11 cellular contexts compared by ENCODE assay signal in genomic region chr12:132866251-132866828, GRCh38. TPM values are rescaled to one million over a fixed set of nuclear protein-coding genes. Genes with fewer than 3 reads are reported as not detected.
DNase-seq lines count a peak whose midpoint lies in the region; ATAC-seq and TF ChIP-seq lines count a peak whose summit lies in the region.
"Had no signal": no experiment of that assay in that cellular context is flagged by ENCODE, and none has a peak within 500 bp of the region (broad histone marks: within the 10 kb centered on the region; RNA-seq: fewer than 3 reads in every experiment).

No MANE protein-coding gene starts in this region.

- intact Hi-C loops in natural killer cell (cut with micrococcal nuclease), result no loop called here
- intact Hi-C loops in Right ventricle myocardium inferior (cut with DNase I), result no loop called here

- H3K9ac ChIP-seq in endodermal cell (ENCODE audit: extremely low read depth, low read length, poor library complexity, severe bottlenecking) (no peak overlapping the region), MM.1S (ENCODE audit: low read length) (no peak overlapping the region)

- no peaks in the 10 kb centered on the region for H3K27me3 ChIP-seq in CD8-positive, alpha-beta memory T cell (ENCODE audit: insufficient read depth, low read length, poor library complexity, severe bottlenecking)
- H3K27me3 ChIP-seq in endodermal cell (ENCODE audit: control insufficient read depth, insufficient read depth, low read length, poor library complexity, severe bottlenecking), result no peaks in the 10 kb centered on the region
- H3K27me3 ChIP-seq in Peyer's patch, result no peaks in the 10 kb centered on the region
- no peaks in the 10 kb centered on the region for H3K27me3 ChIP-seq in MM.1S (replicated peaks; ENCODE audit: insufficient read depth, low read length)

- ATAC-seq in natural killer cell (no peak), Right ventricle myocardium inferior (no peak), GM18502 (IDR thresholded peaks at IDR 0.05; ENCODE audit: poor library complexity, unreplicated experiment) (no peak)

- H3K4me1 Mint-ChIP-seq in CD8-positive, alpha-beta memory T cell, result peaks cover 13 to 23% (median 15%) of the 10 kb centered on the region in 3 donors
- no peaks in the 10 kb centered on the region for H3K4me1 Mint-ChIP-seq in endodermal cell
- no peaks in the 10 kb centered on the region for H3K4me1 Mint-ChIP-seq in natural killer cell

- no peaks in the 10 kb centered on the region for H3K79me2 ChIP-seq in MM.1S (ENCODE audit: low read length)

- peaks cover 14% of the 10 kb centered on the region for H3K36me3 ChIP-seq in CD8-positive, alpha-beta memory T cell (ENCODE audit: insufficient read depth, low read length)
- peaks cover 57% of the 10 kb centered on the region for H3K36me3 ChIP-seq in endodermal cell (ENCODE audit: control insufficient read depth, insufficient read depth, low read length)
- H3K36me3 ChIP-seq in Peyer's patch, result peaks cover 0 to 87% (median 0%) of the 10 kb centered on the region in 3 donors
- H3K36me3 ChIP-seq in MM.1S (replicated peaks; ENCODE audit: insufficient read depth, low read length), result no peaks in the 10 kb centered on the region

- H3K9me2 ChIP-seq in MM.1S (replicated peaks; ENCODE audit: insufficient read depth, low read length), result no peaks in the 10 kb centered on the region

- H3K36me3 Mint-ChIP-seq in CD8-positive, alpha-beta memory T cell, result peaks cover 0 to 67% (median 17%) of the 10 kb centered on the region in 3 donors
- H3K36me3 Mint-ChIP-seq in endodermal cell (ENCODE audit: low read depth) (peaks cover 69% of the 10 kb centered on the region), natural killer cell (no peaks in the 10 kb centered on the region)

- H3K27ac Mint-ChIP-seq in CD8-positive, alpha-beta memory T cell, result peak overlapping the region in 5 of 8 donors; percentile 29 to 83 (median 34)
- peak overlapping the region; percentile 59 for H3K27ac Mint-ChIP-seq in endodermal cell
- H3K27ac Mint-ChIP-seq in natural killer cell, result peak overlapping the region; percentile 57 to 59

- no peak overlapping the region for H2AFZ ChIP-seq in MM.1S (ENCODE audit: low read length)

- no peak for TF ChIP-seq CTCF in endodermal cell (conservative IDR thresholded peaks at IDR 0.05)
- TF ChIP-seq CTCF in natural killer cell (IDR thresholded peaks at IDR 0.05), result no peak
- TF ChIP-seq CTCF in Peyer's patch (IDR thresholded peaks at IDR 0.05), result no peak
- TF ChIP-seq CTCF in MM.1S (IDR thresholded peaks at IDR 0.05; ENCODE audit: low read length), result no peak

- WGBS in endodermal cell (ENCODE audit: insufficient coverage in 1 of 2, insufficient read length in 1 of 2), 2 experiments, result 96 to 100% methylated on average over 10 to 14 of the region's 14 CpGs

- CTCF ChIA-PET in CD8-positive, alpha-beta memory T cell (lab: Charles Lee), result no interaction called here

- peaks cover 22% of the 10 kb centered on the region for H3K4me1 ChIP-seq in CD8-positive, alpha-beta memory T cell (ENCODE audit: insufficient read depth, low read length)
- H3K4me1 ChIP-seq in endodermal cell (ENCODE audit: control insufficient read depth, insufficient read depth, low read length) (no peaks in the 10 kb centered on the region), Peyer's patch (no peaks in the 10 kb centered on the region), MM.1S (ENCODE audit: low read length) (no peaks in the 10 kb centered on the region)

- no peaks in the 10 kb centered on the region for H3K27me3 Mint-ChIP-seq in CD8-positive, alpha-beta memory T cell
- no peaks in the 10 kb centered on the region for H3K27me3 Mint-ChIP-seq in endodermal cell (ENCODE audit: insufficient read depth)
- no peaks in the 10 kb centered on the region for H3K27me3 Mint-ChIP-seq in natural killer cell (ENCODE audit: low read depth in 2 of 2)
- H3K27me3 Mint-ChIP-seq: naive B cell had no signal

- DNase-seq in CD8-positive, alpha-beta memory T cell, result no peak
- peak; percentile 43 for DNase-seq in LHCN-M2 (ENCODE audit: low read depth)
- no peak for DNase-seq in endodermal cell
- no peak for DNase-seq in natural killer cell
- no peak for DNase-seq in Right ventricle myocardium inferior (ENCODE audit: missing footprints)
- no peak for DNase-seq in Peyer's patch
- DNase-seq in MM.1S, result no peak
- DNase-seq: cerebellar nuclear complex, naive B cell, NCI-H345 had no signal

- H3K9me3 Mint-ChIP-seq in CD8-positive, alpha-beta memory T cell, result no peaks in the 10 kb centered on the region
- H3K9me3 Mint-ChIP-seq in endodermal cell (no peaks in the 10 kb centered on the region), natural killer cell (no peaks in the 10 kb centered on the region)
- H3K9me3 Mint-ChIP-seq: naive B cell had no signal

- H3F3A ChIP-seq in MM.1S (ENCODE audit: insufficient read depth, low read length), result no peaks in the 10 kb centered on the region

- no peak overlapping the region for H3K27ac ChIP-seq in CD8-positive, alpha-beta memory T cell (ENCODE audit: low read depth, low read length)
- H3K27ac ChIP-seq in endodermal cell (ENCODE audit: low read depth, low read length), result no peak overlapping the region
- no peak overlapping the region for H3K27ac ChIP-seq in Peyer's patch
- no peak overlapping the region for H3K27ac ChIP-seq in MM.1S (ENCODE audit: low read length)

- H3K4me3 Mint-ChIP-seq in CD8-positive, alpha-beta memory T cell, result peak overlapping the region in 1 of 7 donors; percentile 47
- H3K4me3 Mint-ChIP-seq in endodermal cell (no peak overlapping the region), natural killer cell (no peak overlapping the region)
- H3K4me3 Mint-ChIP-seq: naive B cell had no signal

- POLR2A ChIA-PET in CD8-positive, alpha-beta memory T cell (lab: Charles Lee), result no interaction called here

- no peak overlapping the region for H3K4me3 ChIP-seq in CD8-positive, alpha-beta memory T cell (ENCODE audit: low read length)
- H3K4me3 ChIP-seq in endodermal cell (ENCODE audit: low read length), result no peak overlapping the region
- H3K4me3 ChIP-seq in Peyer's patch, result no peak overlapping the region
- H3K4me3 ChIP-seq in MM.1S (ENCODE audit: low read length), result no peak overlapping the region

- no peak overlapping the region for H3K4me2 ChIP-seq in MM.1S (ENCODE audit: low read depth, low read length)

- H3K9me3 ChIP-seq in CD8-positive, alpha-beta memory T cell (ENCODE audit: low read length), result no peaks in the 10 kb centered on the region
- H3K9me3 ChIP-seq in endodermal cell (ENCODE audit: control insufficient read depth, low read length), result no peaks in the 10 kb centered on the region
- H3K9me3 ChIP-seq in Peyer's patch, result no peaks in the 10 kb centered on the region
- no peaks in the 10 kb centered on the region for H3K9me3 ChIP-seq in MM.1S (replicated peaks; ENCODE audit: insufficient read depth, low read length)

- no peak for TF ChIP-seq POLR2A in Peyer's patch (IDR thresholded peaks at IDR 0.05)

- H4K20me1 ChIP-seq in MM.1S (ENCODE audit: insufficient read depth, low read length), result no peaks in the 10 kb centered on the region

RNA-seq across cellular contexts. Expression of gene CHFR, which starts 21.1 kb away (rescaled TPM):
- total RNA-seq in CD8-positive, alpha-beta memory T cell, result 10 to 100 TPM; 55.9 to 57.7 TPM
- 35.0 TPM for polyA plus RNA-seq in CD8-positive, alpha-beta memory T cell
- total RNA-seq in LHCN-M2 (2014; rRNA removed) (23.8 and 24.8 TPM in 2 replicates), endodermal cell (10 to 100 TPM; 57.0 to 80.4 TPM), natural killer cell (100 to 1,000 TPM; 161 to 170 (median 168) TPM), Right ventricle myocardium inferior (14.1 TPM), Peyer's patch (100 to 1,000 TPM in 1 of 4 donors, 10 to 100 TPM in 3; 80.6 to 125 (median 94.7) TPM)
- polyA plus RNA-seq in LHCN-M2 (2012), result 16.2 TPM
- 33.9 TPM for polyA plus RNA-seq in endodermal cell (2013, experiment 1 of 2)
- 33.5 TPM for polyA plus RNA-seq in endodermal cell (2013, experiment 2 of 2)

RNA-seq across cellular contexts. Expression of gene GOLGA3, which starts 37.7 kb away (rescaled TPM):
- total RNA-seq in CD8-positive, alpha-beta memory T cell, result 10 to 100 TPM; 63.7 to 68.2 TPM
- polyA plus RNA-seq in CD8-positive, alpha-beta memory T cell, result 13.4 TPM
- total RNA-seq in LHCN-M2 (2014; rRNA removed) (57.1 and 64.2 TPM in 2 replicates), endodermal cell (10 to 100 TPM; 38.2 to 43.5 TPM), natural killer cell (10 to 100 TPM; 39.1 to 54.3 (median 50.9) TPM), Right ventricle myocardium inferior (26.5 TPM), Peyer's patch (10 to 100 TPM; 47.8 to 90.8 (median 76.6) TPM)
- polyA plus RNA-seq in LHCN-M2 (2012), result 26.9 TPM
- 18.0 TPM for polyA plus RNA-seq in endodermal cell (2013, experiment 1 of 2)
- polyA plus RNA-seq in endodermal cell (2013, experiment 2 of 2), result 18.4 TPM
